Comparison of ENCODE assay signal across 8 cellular contexts in genomic region chr3:50192689-50193141, GRCh38. TPM values are rescaled to one million over a fixed set of nuclear protein-coding genes. Genes with fewer than 3 reads are reported as not detected.
DNase-seq lines count a peak whose midpoint lies in the region; ATAC-seq, FAIRE-seq and TF ChIP-seq lines count a peak whose summit lies in the region.

No MANE protein-coding gene starts in this region.

- H3K9me3 ChIP-seq in A549: no peaks in the 10 kb centered on the region
- H3K9me3 ChIP-seq in effector memory CD4-positive, alpha-beta T cell (ENCODE audit: control insufficient read depth, low read length): no peaks in the 10 kb centered on the region

- DNase-seq in A549 (ENCODE audit: low read depth in 1 of 2, low spot score in 1 of 2) (peak; percentile 50 to 56), GM13977 (ENCODE audit: low spot score) (peak; percentile 94), NCI-H774 (lab: John Stamatoyannopoulos, UW) (peak; percentile 2), midbrain (lab: John Stamatoyannopoulos, UW) (peak; percentile 61)
- DNase-seq in activated CD8-positive, alpha-beta memory T cell treated with anti-CD3 and anti-CD28 coated beads for 4 hours (ENCODE audit: low read depth in 2 of 2): peak; percentile 55 to 66
- DNase-seq in effector memory CD4-positive, alpha-beta T cell: peak; percentile 64 to 73 (median 69)
- DNase-seq in stimulated activated CD8-positive, alpha-beta memory T cell treated with anti-CD3 and anti-CD28 coated beads, Interleukin-4, amount 100 ng/mL, for 24 hours (ENCODE audit: low read depth): peak; percentile 74

- peaks cover 9% of the 10 kb centered on the region for H3K27me3 ChIP-seq in effector memory CD4-positive, alpha-beta T cell (replicated peaks; ENCODE audit: control insufficient read depth, insufficient read depth, low read length, poor library complexity, severe bottlenecking)

- no peak overlapping the region; the same call in 2 of the 3 replicates for H3K4me2 ChIP-seq in A549

- TF ChIP-seq RAD21 in A549 (conservative IDR thresholded peaks at IDR 0.05 in 1 of 2, IDR thresholded peaks at IDR 0.05 in 1 of 2): peak; percentile 78

- peak; percentile 30 to 66; a peak in 3 of 6 replicates for ATAC-seq in A549
- ATAC-seq in HG02885 (IDR thresholded peaks at IDR 0.05; ENCODE audit: poor library complexity, unreplicated experiment): no peak

- no peak for TF ChIP-seq EP300 in A549 (IDR thresholded peaks at IDR 0.05)

- 23% methylated on average over 18 of the region's 21 CpGs for WGBS in A549 (ENCODE audit: missing lambda C conversion rate)

- in situ Hi-C loops in GM13977 (cut with MboI; ENCODE audit: low pct_unique_long_range_greater_than_20kb, low sequenced_read_pairs, unreplicated experiment): no loop called here

- CTCF ChIA-PET in A549 (lab: Yijun Ruan, JAX): interaction anchor here (0.5 to 18.7 kb wide), 35 partner anchors 10 to 99 kb away, joined by 3 to 550 read pairs (median 4); partner anchors contain the start of genes GNAI2, SEMA3B and SLC38A3

- H3K36me3 ChIP-seq in effector memory CD4-positive, alpha-beta T cell (ENCODE audit: control insufficient read depth, insufficient read depth, low read length): no peaks in the 10 kb centered on the region

- no peak overlapping the region for H3K4me3 ChIP-seq in A549
- no peak overlapping the region for H3K4me3 ChIP-seq in effector memory CD4-positive, alpha-beta T cell (ENCODE audit: insufficient read depth, low read depth, low read length, poor library complexity, severe bottlenecking)

- no peak for FAIRE-seq in A549 (lab: Jason Lieb, UNC)

- TF ChIP-seq CTCF in A549 (IDR thresholded peaks at IDR 0.05): peak; percentile 72
- TF ChIP-seq CTCF in GM13977 (IDR thresholded peaks at IDR 0.05; ENCODE audit: extremely low read depth, insufficient read depth, missing control alignments): peak; percentile 92

- no peak overlapping the region for H3K27ac ChIP-seq in A549
- no peak overlapping the region for H3K27ac ChIP-seq in effector memory CD4-positive, alpha-beta T cell (ENCODE audit: insufficient read depth, low read length, poor library complexity, severe bottlenecking)

- POLR2A ChIA-PET in A549 (lab: Yijun Ruan, JAX): no interaction called here

- peaks cover 13% of the 10 kb centered on the region; the same call in 2 of the 3 replicates for H3K4me1 ChIP-seq in A549
- peaks cover 21% of the 10 kb centered on the region for H3K4me1 ChIP-seq in effector memory CD4-positive, alpha-beta T cell (ENCODE audit: control insufficient read depth, insufficient read depth, low read length, poor library complexity, severe bottlenecking)

- no peak for TF ChIP-seq POLR2A in A549 (IDR thresholded peaks at IDR 0.05; ENCODE audit: low read length)

TF ChIP-seq in A549, 52 proteins besides CTCF, POLR2A, EP300 and RAD21:
- no peak for TF ChIP-seq BHLHE40 (IDR thresholded peaks at IDR 0.05; ENCODE audit: low read depth, low read length)
- TF ChIP-seq CEBPB (IDR thresholded peaks at IDR 0.05): no peak
- peak; percentile 80 for TF ChIP-seq SMC3 (IDR thresholded peaks at IDR 0.05)
- no peak for TF ChIP-seq NR3C1 (IDR thresholded peaks at IDR 0.05)
- no peak for TF ChIP-seq NFE2L2 (conservative IDR thresholded peaks at IDR 0.05; ENCODE audit: low read length)
- TF ChIP-seq JUNB (IDR thresholded peaks at IDR 0.05): no peak

RNA-seq across cellular contexts. Expression of gene GNAT1, which starts 1.3 kb away (rescaled TPM):
- polyA plus RNA-seq in A549 (2011; rRNA removed) (not detected in 2 replicates), A549 (2017; fragmentation: RNase III; extraction: RNeasy Plus Mini Kit Qiagen cat#74134 plus additional on column Dnase treatment) (not detected in 3 replicates)
- 0.04 TPM in 1 of 2 replicates, not detected in the other for polyA plus RNA-seq in A549 (2012; cell fraction: cytosol; rRNA removed)
- not detected in 2 replicates for polyA plus RNA-seq in A549 (2012; cell fraction: nucleus; rRNA removed)
- polyA minus RNA-seq in A549 (2011; rRNA and poly(A)+ RNA removed): not detected in 2 replicates

RNA-seq across cellular contexts. Expression of gene SLC38A3, which starts 12.4 kb away (rescaled TPM):
- polyA plus RNA-seq in A549 (2011; rRNA removed) (0.05 and 0.12 TPM in 2 replicates), A549 (2017; fragmentation: RNase III; extraction: RNeasy Plus Mini Kit Qiagen cat#74134 plus additional on column Dnase treatment) (0.10 to 0.13 TPM in 2 of 3 replicates, not detected in the other)
- polyA plus RNA-seq in A549 (2012; cell fraction: cytosol; rRNA removed): 0.04 and 0.05 TPM in 2 replicates
- 0.04 and 0.11 TPM in 2 replicates for polyA plus RNA-seq in A549 (2012; cell fraction: nucleus; rRNA removed)
- 0.39 TPM in 1 of 2 replicates, not detected in the other for polyA minus RNA-seq in A549 (2011; rRNA and poly(A)+ RNA removed)

RNA-seq across cellular contexts. Expression of gene SEMA3F, which starts 37.6 kb away (rescaled TPM):
- polyA plus RNA-seq in A549 (2011; rRNA removed): 2.9 and 5.0 TPM in 2 replicates
- 3.9 and 5.8 TPM in 2 replicates for polyA plus RNA-seq in A549 (2012; cell fraction: cytosol; rRNA removed)
- 7.9 and 11.6 TPM in 2 replicates for polyA plus RNA-seq in A549 (2012; cell fraction: nucleus; rRNA removed)
- polyA plus RNA-seq in A549 (2017; fragmentation: RNase III; extraction: RNeasy Plus Mini Kit Qiagen cat#74134 plus additional on column Dnase treatment): 9.0 to 10.6 TPM (median 10.1 TPM) in 3 replicates
- 8.6 and 8.9 TPM in 2 replicates for polyA minus RNA-seq in A549 (2011; rRNA and poly(A)+ RNA removed)

RNA-seq across cellular contexts. Expression of gene GNAI2, which starts 43.3 kb away (rescaled TPM):
- polyA plus RNA-seq in A549 (2011; rRNA removed) (67.0 and 67.8 TPM in 2 replicates), A549 (2017; fragmentation: RNase III; extraction: RNeasy Plus Mini Kit Qiagen cat#74134 plus additional on column Dnase treatment) (44.6 to 48.8 TPM (median 47.4 TPM) in 3 replicates)
- polyA plus RNA-seq in A549 (2012; cell fraction: cytosol; rRNA removed): 102 and 107 TPM in 2 replicates
- 51.4 and 67.2 TPM in 2 replicates for polyA plus RNA-seq in A549 (2012; cell fraction: nucleus; rRNA removed)
- polyA minus RNA-seq in A549 (2011; rRNA and poly(A)+ RNA removed): 68.0 and 84.2 TPM in 2 replicates

Comparison
In these comparisons a context has a peak if more than half of its experiments do, and no peak if none do; other contexts are left out.
1. DNase-seq: peak in every context shown above with its lines; median percentile 94 in GM13977; 74 in stimulated activated CD8-positive, alpha-beta memory T cell treated with anti-CD3 and anti-CD28 coated beads, Interleukin-4, amount 100 ng/mL, for 24 hours; 69 in effector memory CD4-positive, alpha-beta T cell; 61 in midbrain; 60 in activated CD8-positive, alpha-beta memory T cell treated with anti-CD3 and anti-CD28 coated beads for 4 hours; 53 in A549; 2 in NCI-H774.